Comparison of ENCODE assay signal across 32 cellular contexts in the genomic region with DNA sequence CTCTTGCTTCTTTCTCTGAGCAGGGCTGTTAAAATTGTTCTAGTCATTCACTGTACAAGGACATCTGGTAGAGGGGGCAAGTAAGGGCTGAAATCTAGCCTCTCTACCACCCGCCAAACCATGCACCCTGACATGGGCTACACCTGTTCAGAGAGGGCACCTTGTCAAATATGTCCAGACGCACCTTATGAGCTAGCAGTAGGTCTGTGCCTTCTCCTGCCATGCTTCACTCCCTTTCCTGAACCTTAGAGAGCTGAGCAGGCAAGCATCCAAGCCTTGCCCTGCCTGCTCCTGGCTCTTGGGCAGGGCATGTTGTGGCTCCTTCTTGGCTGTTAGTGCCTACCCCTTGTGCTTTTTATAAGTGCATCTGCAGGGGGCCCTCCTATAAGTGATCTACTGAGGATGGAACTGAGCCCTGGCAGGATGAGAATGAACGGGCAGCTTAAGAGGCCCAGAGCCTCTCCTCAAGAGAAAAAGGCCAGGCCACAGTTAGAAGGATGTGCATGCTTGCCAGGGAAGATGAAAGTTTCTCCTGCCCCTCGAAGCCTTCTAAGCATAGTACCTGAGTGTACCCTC. TPM values are rescaled to one million over a fixed set of nuclear protein-coding genes. Genes with fewer than 3 reads are reported as not detected.
"Had no signal": no experiment of that assay in that cellular context is flagged by ENCODE, and none has a peak within 500 bp of the region (broad histone marks: within the 10 kb centered on the region; RNA-seq: fewer than 3 reads in every experiment).

No MANE protein-coding gene starts in this region.

- H3K27ac ChIP-seq: ascending aorta, cardiac muscle cell, PC-9, RWPE1 had no signal

- H3K4me3 Mint-ChIP-seq: activated CD4-positive, alpha-beta T cell treated with anti-CD3 and anti-CD28 coated beads, Interleukin-2, amount 10 ng/mL, durations not matched to agents 24 days and 14 days; activated CD8-positive, alpha-beta T cell treated with anti-CD3 and anti-CD28 coated beads for 36 hours; activated naive CD4-positive, alpha-beta T cell treated with anti-CD3 and anti-CD28 coated beads, Interleukin-2, amount 50 U/mL, for 24 hours; activated naive CD8-positive, alpha-beta T cell treated with anti-CD3 and anti-CD28 coated beads, Interleukin-2, amount 10 ng/mL, durations not matched to agents 7 days and 5 days; activated T-cell treated with anti-CD3 and anti-CD28 coated beads, Interleukin-2, amount 50 U/mL, for 72 hours; activated T-helper 17 cell treated with anti-CD3 and anti-CD28 coated beads, Interleukin-2, amount 50 U/mL, for 72 hours; central memory CD8-positive, alpha-beta T cell had no signal

- ATAC-seq: activated CD8-positive, alpha-beta T cell treated with anti-CD3 and anti-CD28 coated beads for 36 hours; activated T-cell treated with anti-CD3 and anti-CD28 coated beads, Interleukin-2, amount 50 U/mL, for 72 hours; activated T-helper 17 cell treated with anti-CD3 and anti-CD28 coated beads, Interleukin-2, amount 50 U/mL, for 72 hours had no signal

- H3K9me3 Mint-ChIP-seq: activated CD4-positive, alpha-beta T cell treated with anti-CD3 and anti-CD28 coated beads, Interleukin-2, amount 10 ng/mL, durations not matched to agents 24 days and 14 days; activated CD8-positive, alpha-beta T cell treated with anti-CD3 and anti-CD28 coated beads for 36 hours; activated naive CD4-positive, alpha-beta T cell treated with anti-CD3 and anti-CD28 coated beads, Interleukin-2, amount 50 U/mL, for 24 hours; activated naive CD8-positive, alpha-beta T cell treated with anti-CD3 and anti-CD28 coated beads, Interleukin-2, amount 10 ng/mL, durations not matched to agents 7 days and 5 days; activated T-cell treated with anti-CD3 and anti-CD28 coated beads, Interleukin-2, amount 50 U/mL, for 72 hours; activated T-helper 17 cell treated with anti-CD3 and anti-CD28 coated beads, Interleukin-2, amount 50 U/mL, for 72 hours; central memory CD8-positive, alpha-beta T cell had no signal

- DNase-seq: activated CD4-positive, alpha-beta T cell treated with anti-CD3 and anti-CD28 coated beads, Interleukin-2, amount 10 ng/mL, durations not matched to agents 24 days and 14 days; activated CD4-positive, alpha-beta T cell treated with anti-CD3 and anti-CD28 coated beads, Interleukin-2, amount 50 U/mL, for 4 hours; activated CD8-positive, alpha-beta T cell treated with anti-CD3 and anti-CD28 coated beads for 36 hours; activated effector memory CD4-positive, alpha-beta T cell treated with anti-CD3 and anti-CD28 coated beads, Interleukin-2, amount 50 U/mL, for 16 hours; activated naive CD4-positive, alpha-beta T cell treated with Interleukin-2 at 50 U/mL for 16 hours; activated naive CD8-positive, alpha-beta T cell treated with anti-CD3 and anti-CD28 coated beads, Interleukin-2, amount 10 ng/mL, durations not matched to agents 7 days and 5 days; activated T-cell treated with anti-CD3 and anti-CD28 coated beads, Interleukin-2, amount 50 U/mL, for 1 hour; activated T-cell treated with anti-CD3 and anti-CD28 coated beads, Interleukin-2, amount 50 U/mL, for 72 hours; amygdala; Karpas-422; KBM-7; NCI-H1105; NCI-H1436; NCI-H1694; NCI-H2029; NCI-H2171 treated with DMSO at 0.1 percent for 48 hours; NCI-H2227 treated with DMSO at 0.1 percent for 48 hours; NCI-H446 treated with DMSO at 0.1 percent for 48 hours; NCI-H524; PC-9; Right ventricle myocardium superior; SW 1271; T-helper 1 cell had no signal

- H3K9me3 ChIP-seq: ascending aorta had no signal

- H3K27ac Mint-ChIP-seq: activated CD4-positive, alpha-beta T cell treated with anti-CD3 and anti-CD28 coated beads, Interleukin-2, amount 10 ng/mL, durations not matched to agents 24 days and 14 days; activated CD8-positive, alpha-beta T cell treated with anti-CD3 and anti-CD28 coated beads for 36 hours; activated naive CD4-positive, alpha-beta T cell treated with anti-CD3 and anti-CD28 coated beads, Interleukin-2, amount 50 U/mL, for 24 hours; activated naive CD8-positive, alpha-beta T cell treated with anti-CD3 and anti-CD28 coated beads, Interleukin-2, amount 10 ng/mL, durations not matched to agents 7 days and 5 days; activated T-cell treated with anti-CD3 and anti-CD28 coated beads, Interleukin-2, amount 50 U/mL, for 72 hours; activated T-helper 17 cell treated with anti-CD3 and anti-CD28 coated beads, Interleukin-2, amount 50 U/mL, for 72 hours had no signal

- H3K36me3 Mint-ChIP-seq: activated naive CD4-positive, alpha-beta T cell treated with anti-CD3 and anti-CD28 coated beads, Interleukin-2, amount 50 U/mL, for 24 hours; activated naive CD8-positive, alpha-beta T cell treated with anti-CD3 and anti-CD28 coated beads, Interleukin-2, amount 10 ng/mL, durations not matched to agents 7 days and 5 days had no signal

RNA-seq across cellular contexts. Expression of gene NEUROG1, which starts 3.8 kb away (rescaled TPM):
- total RNA-seq: activated CD4-positive, alpha-beta T cell treated with anti-CD3 and anti-CD28 coated beads, Interleukin-2, amount 10 ng/mL, durations not matched to agents 24 days and 14 days; activated CD8-positive, alpha-beta memory T cell treated with anti-CD3 and anti-CD28 coated beads for 36 hours; activated CD8-positive, alpha-beta T cell treated with anti-CD3 and anti-CD28 coated beads for 36 hours; activated naive CD8-positive, alpha-beta T cell treated with anti-CD3 and anti-CD28 coated beads, Interleukin-2, amount 10 ng/mL, durations not matched to agents 7 days and 5 days; activated T-cell treated with anti-CD3 and anti-CD28 coated beads, Interleukin-2, amount 50 U/mL, for 72 hours; activated T-helper 17 cell treated with anti-CD3 and anti-CD28 coated beads, Interleukin-2, amount 50 U/mL, for 72 hours; ascending aorta; cardiac muscle cell; MCF 10A; PC-9; Right ventricle myocardium superior; T-helper 2 cell treated with Interferon-gamma antibody and Interleukin-4, amounts not matched to agents 100 ng/mL and 5 ng/mL, for 36 hours had no signal

RNA-seq across cellular contexts. Expression of gene CXCL14, which starts 39.3 kb away (rescaled TPM):
- total RNA-seq: activated CD4-positive, alpha-beta T cell treated with anti-CD3 and anti-CD28 coated beads, Interleukin-2, amount 10 ng/mL, durations not matched to agents 24 days and 14 days; activated CD8-positive, alpha-beta memory T cell treated with anti-CD3 and anti-CD28 coated beads for 36 hours; activated CD8-positive, alpha-beta T cell treated with anti-CD3 and anti-CD28 coated beads for 36 hours; activated naive CD8-positive, alpha-beta T cell treated with anti-CD3 and anti-CD28 coated beads, Interleukin-2, amount 10 ng/mL, durations not matched to agents 7 days and 5 days; activated T-cell treated with anti-CD3 and anti-CD28 coated beads, Interleukin-2, amount 50 U/mL, for 72 hours; activated T-helper 17 cell treated with anti-CD3 and anti-CD28 coated beads, Interleukin-2, amount 50 U/mL, for 72 hours; MCF 10A; PC-9; T-helper 2 cell treated with Interferon-gamma antibody and Interleukin-4, amounts not matched to agents 100 ng/mL and 5 ng/mL, for 36 hours had no signal
